In the genomic region with DNA sequence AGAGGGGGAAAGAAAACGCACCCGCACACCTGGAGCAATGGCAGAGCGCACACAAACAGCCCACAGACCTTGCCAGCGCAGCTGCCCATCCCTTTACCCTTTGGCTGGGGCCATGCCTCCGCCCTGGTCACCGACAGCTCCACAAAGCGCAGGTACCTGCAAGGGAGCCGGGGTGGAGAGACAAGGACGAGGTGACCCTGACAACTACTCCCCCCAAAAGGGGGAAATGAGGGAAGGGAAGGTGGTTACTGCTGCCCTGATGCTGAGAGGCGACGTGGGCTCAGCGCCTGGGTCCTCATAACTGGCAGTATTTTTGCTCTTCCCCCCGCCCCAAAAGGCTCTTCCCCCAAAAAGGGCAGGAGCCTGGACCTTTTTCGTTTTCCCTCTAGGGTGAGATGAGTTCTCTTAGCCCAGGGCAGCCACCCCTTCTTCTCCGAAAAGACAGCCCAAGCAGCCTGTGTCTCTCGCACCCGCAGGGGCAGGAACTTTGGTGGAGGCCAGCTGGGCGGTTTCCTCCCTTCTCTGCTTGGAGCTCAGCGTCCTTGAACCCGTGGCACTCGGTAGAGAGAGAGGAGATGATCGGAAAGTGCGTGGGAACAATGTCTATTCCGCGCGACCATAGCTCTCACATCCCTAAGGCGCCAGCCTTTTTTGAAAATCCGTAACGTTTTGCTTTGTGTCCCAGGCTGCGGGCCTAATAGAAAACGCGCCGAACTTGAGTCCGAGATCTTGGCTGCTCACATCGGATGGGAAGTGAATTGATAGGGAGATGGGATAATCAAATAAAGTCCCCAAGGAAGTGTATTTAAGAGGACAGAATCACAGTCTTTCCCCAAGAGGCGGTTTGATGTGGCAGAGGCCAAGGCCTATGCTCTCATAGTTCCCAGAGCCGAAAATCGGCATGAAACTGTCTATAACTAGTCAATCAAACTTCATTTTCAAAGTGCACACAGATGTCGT, we compare ENCODE assay signal across 14 cellular contexts. TPM values are rescaled to one million over a fixed set of nuclear protein-coding genes. Genes with fewer than 3 reads are reported as not detected.
DNase-seq lines count a peak whose midpoint lies in the region; ATAC-seq and TF ChIP-seq lines count a peak whose summit lies in the region.
"Had no signal": no experiment of that assay in that cellular context is flagged by ENCODE, and none has a peak within 500 bp of the region (broad histone marks: within the 10 kb centered on the region; RNA-seq: fewer than 3 reads in every experiment).

No MANE protein-coding gene starts in this region.

- H3K4me1 ChIP-seq in esophagus squamous epithelium (peaks cover 33 to 70% (median 41%) of the 10 kb centered on the region in 3 donors), psoas muscle (peaks cover 29% of the 10 kb centered on the region), foreskin keratinocyte (no peaks in the 10 kb centered on the region)

- H3K9me3 ChIP-seq in esophagus squamous epithelium (no peaks in the 10 kb centered on the region), psoas muscle (no peaks in the 10 kb centered on the region)

- no peak for ATAC-seq in psoas muscle
- ATAC-seq in HG02870 (IDR thresholded peaks at IDR 0.05; ENCODE audit: unreplicated experiment): no peak
- ATAC-seq in HG02938 (IDR thresholded peaks at IDR 0.05; ENCODE audit: unreplicated experiment): no peak
- ATAC-seq in foreskin keratinocyte: no peak

- H3K27me3 ChIP-seq in esophagus squamous epithelium (peaks cover 18 to 100% (median 78%) of the 10 kb centered on the region in 4 donors), psoas muscle (ENCODE audit: insufficient read depth in 3 of 3, low read length in 2 of 3) (peaks cover 2 to 100% (median 78%) of the 10 kb centered on the region in 3 donors), foreskin keratinocyte (peaks cover 100% of the 10 kb centered on the region)

- peaks cover 90% of the 10 kb centered on the region for H3K27me3 Mint-ChIP-seq in activated CD4-positive, alpha-beta T cell treated with anti-CD3 and anti-CD28 coated beads, Interleukin-2, amount 10 ng/mL, durations not matched to agents 24 days and 14 days

- H3K4me3 Mint-ChIP-seq in activated CD4-positive, alpha-beta T cell treated with anti-CD3 and anti-CD28 coated beads, Interleukin-2, amount 10 ng/mL, durations not matched to agents 24 days and 14 days: peak overlapping the region; percentile 12

- DNase-seq in activated CD4-positive, alpha-beta T cell treated with anti-CD3 and anti-CD28 coated beads, Interleukin-2, amount 10 ng/mL, durations not matched to agents 24 days and 14 days: no peak
- no peak for DNase-seq in activated CD4-positive, alpha-beta T cell treated with anti-CD3 and anti-CD28 coated beads for 1 hour
- DNase-seq in NB4 (ENCODE audit: low read depth): no peak
- no peak for DNase-seq in esophagus squamous epithelium (lab: John Stamatoyannopoulos, UW)
- no peak for DNase-seq in psoas muscle
- no peak for DNase-seq in foreskin keratinocyte
- DNase-seq: effector memory CD4-positive, alpha-beta T cell; NCI-H1436; NCI-H524 treated with DMSO at 0.1 percent for 48 hours had no signal

- peaks cover 14% of the 10 kb centered on the region for H3K9me3 Mint-ChIP-seq in activated CD4-positive, alpha-beta T cell treated with anti-CD3 and anti-CD28 coated beads, Interleukin-2, amount 10 ng/mL, durations not matched to agents 24 days and 14 days

- H3K27ac ChIP-seq in esophagus squamous epithelium: peak overlapping the region in 2 of 4 donors; percentile 6 to 31
- H3K27ac ChIP-seq in psoas muscle: no peak overlapping the region
- H3K27ac ChIP-seq in foreskin keratinocyte: no peak overlapping the region

- H3K36me3 Mint-ChIP-seq in activated CD4-positive, alpha-beta T cell treated with anti-CD3 and anti-CD28 coated beads, Interleukin-2, amount 10 ng/mL, durations not matched to agents 24 days and 14 days (ENCODE audit: low read depth): no peaks in the 10 kb centered on the region

- no peak for TF ChIP-seq CTCF in NB4 (IDR thresholded peaks at IDR 0.05; ENCODE audit: low read depth, low read length)
- TF ChIP-seq CTCF in esophagus squamous epithelium (IDR thresholded peaks at IDR 0.05): no peak
- no peak for TF ChIP-seq CTCF in psoas muscle (IDR thresholded peaks at IDR 0.05)
- TF ChIP-seq CTCF in foreskin keratinocyte (conservative IDR thresholded peaks at IDR 0.05): no peak

- 37 to 38% methylated on average over 24 to 30 of the region's 39 CpGs for WGBS in esophagus squamous epithelium, 2 donors
- 14 to 18% (median 16%) methylated on average over 38 to 39 of the region's 39 CpGs for WGBS in psoas muscle, 3 donors

- no peaks in the 10 kb centered on the region for H3K36me3 ChIP-seq in esophagus squamous epithelium
- no peaks in the 10 kb centered on the region for H3K36me3 ChIP-seq in psoas muscle (ENCODE audit: insufficient read depth in 1 of 2, low read depth in 1 of 2)

- intact Hi-C loops in activated CD4-positive, alpha-beta T cell treated with anti-CD3 and anti-CD28 coated beads, Interleukin-2, amount 10 ng/mL, durations not matched to agents 24 days and 14 days (cut with micrococcal nuclease): loop anchor here (2.0 to 5.0 kb wide), 3 partner anchors 297 to 1684 kb away; no protein-coding TSS in a partner anchor
- intact Hi-C loops in esophagus squamous epithelium (cut with DNase I): no loop called here
- intact Hi-C loops in psoas muscle (cut with DNase I): no loop called here

- TF ChIP-seq POLR2A in NB4 (IDR thresholded peaks at IDR 0.05; ENCODE audit: extremely low read depth, insufficient read length): no peak
- no peak for TF ChIP-seq POLR2A in esophagus squamous epithelium (IDR thresholded peaks at IDR 0.05)

- H3K27ac Mint-ChIP-seq in activated CD4-positive, alpha-beta T cell treated with anti-CD3 and anti-CD28 coated beads, Interleukin-2, amount 10 ng/mL, durations not matched to agents 24 days and 14 days: peak overlapping the region; percentile 57

- H3K4me1 Mint-ChIP-seq in activated CD4-positive, alpha-beta T cell treated with anti-CD3 and anti-CD28 coated beads, Interleukin-2, amount 10 ng/mL, durations not matched to agents 24 days and 14 days: peaks cover 23% of the 10 kb centered on the region

- H3K4me3 ChIP-seq in NB4 (ENCODE audit: low read depth, low read length) (peak overlapping the region; percentile 56), esophagus squamous epithelium (peak overlapping the region in 3 of 4 donors; percentile 23 to 57 (median 29)), psoas muscle (peak overlapping the region; percentile 52)

RNA-seq across cellular contexts. Expression of gene NKX2-3, which starts 1.0 kb away (rescaled TPM):
- total RNA-seq in activated CD4-positive, alpha-beta T cell treated with anti-CD3 and anti-CD28 coated beads, Interleukin-2, amount 10 ng/mL, durations not matched to agents 24 days and 14 days: not detected in 2 replicates
- total RNA-seq in esophagus squamous epithelium: under 1 TPM in 2 of 4 donors, not detected in 2; 0.19 to 0.40 TPM
- not detected for total RNA-seq in psoas muscle
- not detected for polyA plus RNA-seq in psoas muscle
- total RNA-seq in foreskin keratinocyte: not detected in 2 replicates
- polyA plus RNA-seq in foreskin keratinocyte: not detected in 2 replicates
- total RNA-seq: glomerular endothelial cell, RPMI7951 had no signal
- polyA plus RNA-seq: urinary bladder had no signal
